In the genomic region with DNA sequence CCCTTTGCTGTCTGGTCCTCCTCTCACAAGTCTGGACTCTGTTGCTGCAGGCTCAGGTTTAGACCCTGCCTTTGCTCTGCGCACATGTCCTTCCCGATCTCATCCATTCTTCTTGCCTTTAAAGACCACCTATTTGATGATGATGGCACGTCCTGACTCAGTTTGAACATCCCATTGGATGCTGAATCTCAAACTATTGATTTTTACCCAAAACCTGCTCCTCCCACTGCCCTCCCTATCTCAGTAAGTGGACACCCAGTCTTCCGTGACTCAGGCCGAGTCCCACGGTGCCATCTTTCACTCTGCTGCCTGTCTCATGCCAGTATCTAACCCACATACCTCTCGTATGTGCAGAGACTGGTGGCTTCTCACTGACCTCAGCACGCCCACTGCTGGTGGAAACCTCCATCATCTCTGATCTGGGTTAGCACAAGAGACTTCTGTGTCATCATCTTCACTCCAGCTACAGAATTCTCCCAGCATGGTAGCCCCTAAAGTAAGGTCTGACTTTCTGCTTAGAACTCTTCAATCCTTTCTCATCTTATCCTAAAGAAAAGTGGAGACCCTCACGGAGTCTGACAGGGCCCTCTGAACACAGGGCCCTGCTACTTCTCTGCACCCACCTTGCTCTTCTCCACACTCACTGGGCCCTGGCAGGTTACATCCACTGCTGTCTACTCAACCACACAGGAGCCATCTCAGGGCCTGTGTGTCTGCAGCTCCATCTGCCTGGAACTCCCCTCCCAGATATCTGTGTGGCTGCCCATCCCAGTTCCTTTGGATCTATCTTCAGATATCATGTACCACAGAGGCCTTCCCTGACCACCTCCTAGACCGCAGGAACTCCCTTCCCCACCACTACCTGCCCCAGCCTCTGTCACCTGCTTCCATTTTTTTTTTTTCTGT, we compare ENCODE assay signal across 21 cellular contexts.
DNase-seq lines count a peak whose midpoint lies in the region; ATAC-seq and TF ChIP-seq lines count a peak whose summit lies in the region.
"Had no signal": no experiment of that assay in that cellular context is flagged by ENCODE, and none has a peak within 500 bp of the region (broad histone marks: within the 10 kb centered on the region; RNA-seq: fewer than 3 reads in every experiment).

No MANE protein-coding gene starts in this region.

- POLR2A ChIA-PET in HCT116 (lab: Charles Lee) = no interaction called here

- peak in 2 of 3 experiments; percentile 16 to 33; a peak in 2 of 6 replicates for TF ChIP-seq CTCF in HCT116 (IDR thresholded peaks at IDR 0.05 in 2 of 3, conservative IDR thresholded peaks at IDR 0.05 in 1 of 3; ENCODE audit: borderline replicate concordance in 1 of 3, insufficient read depth in 1 of 3, low read depth in 2 of 3, low read length in 2 of 3)
- peak; percentile 38 for TF ChIP-seq CTCF in VCaP (conservative IDR thresholded peaks at IDR 0.05)
- TF ChIP-seq CTCF in testis (IDR thresholded peaks at IDR 0.05) = no peak
- no peak for TF ChIP-seq CTCF in uterus (IDR thresholded peaks at IDR 0.05)

- ATAC-seq in activated naive CD8-positive, alpha-beta T cell treated with anti-CD3 and anti-CD28 coated beads, Interleukin-2, amount 50 U/mL, for 24 hours = peak; percentile 36
- ATAC-seq in HCT116 = peak; percentile 55; the same call in 1 of the 2 replicates
- ATAC-seq in stimulated activated naive CD8-positive, alpha-beta T cell treated with anti-CD3 and anti-CD28 coated beads, Interleukin-15, amount 100 ng/mL, for 72 hours = peak; percentile 26
- ATAC-seq: esophagus mucosa, heart right ventricle, upper lobe of right lung had no signal

- 0 out of 2 replicates have a peak, but pooled peaks have one; percentile 22 for TF ChIP-seq RAD21 in HCT116 (IDR thresholded peaks at IDR 0.05; ENCODE audit: low read depth)

- H3K36me3 Mint-ChIP-seq in activated naive CD8-positive, alpha-beta T cell treated with anti-CD3 and anti-CD28 coated beads, Interleukin-2, amount 50 U/mL, for 24 hours (ENCODE audit: low read depth) = peaks cover 2% of the 10 kb centered on the region
- H3K36me3 Mint-ChIP-seq in activated naive CD8-positive, alpha-beta T cell treated with anti-CD3 and anti-CD28 coated beads for 36 hours = peaks cover 4% of the 10 kb centered on the region

- no peak overlapping the region for H2AFZ ChIP-seq in HCT116 (ENCODE audit: low read depth, low read length, poor library complexity, severe bottlenecking)

- H3K4me1 Mint-ChIP-seq in activated naive CD8-positive, alpha-beta T cell treated with anti-CD3 and anti-CD28 coated beads, Interleukin-2, amount 50 U/mL, for 24 hours = no peaks in the 10 kb centered on the region
- no peaks in the 10 kb centered on the region for H3K4me1 Mint-ChIP-seq in activated naive CD8-positive, alpha-beta T cell treated with anti-CD3 and anti-CD28 coated beads for 36 hours
- no peaks in the 10 kb centered on the region for H3K4me1 Mint-ChIP-seq in stimulated activated naive CD8-positive, alpha-beta T cell treated with anti-CD3 and anti-CD28 coated beads, Interleukin-15, amount 100 ng/mL, for 72 hours
- H3K4me1 Mint-ChIP-seq: B cell had no signal

- H3K9me3 ChIP-seq in HCT116 (ENCODE audit: control insufficient read depth in 1 of 2, insufficient read depth in 1 of 2, low read depth in 1 of 2, low read length in 2 of 2) (no peaks in the 10 kb centered on the region), testis (no peaks in the 10 kb centered on the region), uterus (no peaks in the 10 kb centered on the region)
- H3K9me3 ChIP-seq: ascending aorta, upper lobe of right lung had no signal

- no peak for DNase-seq in activated naive CD8-positive, alpha-beta T cell treated with anti-CD3 and anti-CD28 coated beads, Interleukin-2, amount 50 U/mL, for 24 hours
- no peak for DNase-seq in activated naive CD8-positive, alpha-beta T cell treated with anti-CD3 and anti-CD28 coated beads for 36 hours
- no peak for DNase-seq in HCT116 (ENCODE audit: low read depth, low spot score)
- DNase-seq in stimulated activated naive CD8-positive, alpha-beta T cell treated with anti-CD3 and anti-CD28 coated beads, Interleukin-15, amount 100 ng/mL, for 72 hours = no peak
- DNase-seq in testis = no peak
- DNase-seq in DMS153 treated with DMSO at 0.1 percent for 48 hours (lab: John Stamatoyannopoulos, UW; ENCODE audit: unreplicated experiment) = no peak
- DNase-seq in uterus = no peak
- DNase-seq: heart right ventricle; kidney; midbrain; NCI-H187; NCI-H524; stimulated activated CD4-positive, alpha-beta T cell treated with anti-CD3 and anti-CD28 coated beads, Interleukin-4, amount 100 ng/mL, for 24 hours; upper lobe of right lung had no signal

- H3K27ac Mint-ChIP-seq in activated naive CD8-positive, alpha-beta T cell treated with anti-CD3 and anti-CD28 coated beads, Interleukin-2, amount 50 U/mL, for 24 hours = peak overlapping the region; percentile 27
- no peak overlapping the region for H3K27ac Mint-ChIP-seq in activated naive CD8-positive, alpha-beta T cell treated with anti-CD3 and anti-CD28 coated beads for 36 hours
- H3K27ac Mint-ChIP-seq in stimulated activated naive CD8-positive, alpha-beta T cell treated with anti-CD3 and anti-CD28 coated beads, Interleukin-15, amount 100 ng/mL, for 72 hours = no peak overlapping the region
- H3K27ac Mint-ChIP-seq: activated T-helper 2 cell treated with anti-CD3 and anti-CD28 coated beads, Interferon-gamma antibody, Interleukin-2, Interleukin-4, amounts not matched to agents 10 μg/mL and 5 μg/mL and 100 μg/mL, durations not matched to agents 14 hours and 24 hours and 36 hours; B cell; T-helper 1 cell treated with Interleukin-12 subunit alpha and Interleukin-12 subunit beta and Interleukin-4 antibody, amounts not matched to agents 30 μg/mL and 1 μg/mL, for 36 hours had no signal

- no peak for TF ChIP-seq POLR2A in HCT116 (IDR thresholded peaks at IDR 0.05; ENCODE audit: borderline replicate concordance, extremely low read depth, insufficient read depth, insufficient read length)
- no peak for TF ChIP-seq POLR2A in testis (IDR thresholded peaks at IDR 0.05)
- no peak for TF ChIP-seq POLR2A in uterus (IDR thresholded peaks at IDR 0.05)

- H3K4me3 Mint-ChIP-seq in activated naive CD8-positive, alpha-beta T cell treated with anti-CD3 and anti-CD28 coated beads, Interleukin-2, amount 50 U/mL, for 24 hours = no peak overlapping the region
- H3K4me3 Mint-ChIP-seq in activated naive CD8-positive, alpha-beta T cell treated with anti-CD3 and anti-CD28 coated beads for 36 hours = no peak overlapping the region
- no peak overlapping the region for H3K4me3 Mint-ChIP-seq in stimulated activated naive CD8-positive, alpha-beta T cell treated with anti-CD3 and anti-CD28 coated beads, Interleukin-15, amount 100 ng/mL, for 72 hours
- H3K4me3 Mint-ChIP-seq: B cell; T-helper 1 cell treated with Interleukin-12 subunit alpha and Interleukin-12 subunit beta and Interleukin-4 antibody, amounts not matched to agents 30 μg/mL and 1 μg/mL, for 36 hours had no signal

- no peak overlapping the region for H3K4me3 ChIP-seq in HCT116 (replicated peaks in 1 of 2; ENCODE audit: low read depth in 1 of 2, low read length in 2 of 2)
- no peak overlapping the region for H3K4me3 ChIP-seq in testis
- H3K4me3 ChIP-seq in uterus = no peak overlapping the region
- H3K4me3 ChIP-seq: ascending aorta, coronary artery, heart right ventricle, upper lobe of right lung had no signal

- CTCF ChIA-PET in HCT116 (lab: Charles Lee) = no interaction called here

- no peaks in the 10 kb centered on the region for H4K20me1 ChIP-seq in HCT116 (ENCODE audit: insufficient read depth)

- no peak overlapping the region for H3K4me2 ChIP-seq in HCT116 (ENCODE audit: low read length)

- no peaks in the 10 kb centered on the region for H3K36me3 ChIP-seq in HCT116 (ENCODE audit: control insufficient read depth in 1 of 2, insufficient read depth in 2 of 2, low read length in 2 of 2)
- no peaks in the 10 kb centered on the region for H3K36me3 ChIP-seq in testis (ENCODE audit: low read depth, missing control alignments)
- no peaks in the 10 kb centered on the region for H3K36me3 ChIP-seq in uterus
- H3K36me3 ChIP-seq: ascending aorta, heart right ventricle, upper lobe of right lung had no signal

- BruUV-seq in HCT116 (replicated peaks; lab: Mats Ljungman, UMichigan) = no TSS peak

- intact Hi-C loops in HCT116 (cut with micrococcal nuclease) = no loop called here
- intact Hi-C loops in testis (cut with DNase I; ENCODE audit: low total_unique reads) = no loop called here
- intact Hi-C loops in uterus (cut with DNase I; ENCODE audit: low total_unique reads) = no loop called here

- WGBS in testis, 2 donors = 94 to 95% methylated on average over 10 of the region's 10 CpGs

- no peaks in the 10 kb centered on the region for H3K27me3 Mint-ChIP-seq in activated naive CD8-positive, alpha-beta T cell treated with anti-CD3 and anti-CD28 coated beads, Interleukin-2, amount 50 U/mL, for 24 hours
- H3K27me3 Mint-ChIP-seq in activated naive CD8-positive, alpha-beta T cell treated with anti-CD3 and anti-CD28 coated beads for 36 hours = no peaks in the 10 kb centered on the region
- no peaks in the 10 kb centered on the region for H3K27me3 Mint-ChIP-seq in stimulated activated naive CD8-positive, alpha-beta T cell treated with anti-CD3 and anti-CD28 coated beads, Interleukin-15, amount 100 ng/mL, for 72 hours
- H3K27me3 Mint-ChIP-seq: B cell had no signal

- H3K27ac ChIP-seq in HCT116 (ENCODE audit: low read depth, low read length) (no peak overlapping the region), VCaP (no peak overlapping the region), testis (no peak overlapping the region), uterus (no peak overlapping the region)
- H3K27ac ChIP-seq: ascending aorta, coronary artery, heart right ventricle, upper lobe of right lung had no signal

- no peak overlapping the region for H3K9ac ChIP-seq in HCT116 (ENCODE audit: low read length)

- peaks cover 11% of the 10 kb centered on the region for H3K9me3 Mint-ChIP-seq in activated naive CD8-positive, alpha-beta T cell treated with anti-CD3 and anti-CD28 coated beads, Interleukin-2, amount 50 U/mL, for 24 hours
- H3K9me3 Mint-ChIP-seq in activated naive CD8-positive, alpha-beta T cell treated with anti-CD3 and anti-CD28 coated beads for 36 hours = peaks cover 12% of the 10 kb centered on the region
- peaks cover 11 to 32% of the 10 kb centered on the region in 2 donors for H3K9me3 Mint-ChIP-seq in stimulated activated naive CD8-positive, alpha-beta T cell treated with anti-CD3 and anti-CD28 coated beads, Interleukin-15, amount 100 ng/mL, for 72 hours

- RAD21 ChIA-PET in HCT116 (lab: Charles Lee; ENCODE audit: low non-redundant PET in 1 of 2, low total read pairs in 2 of 2, uncharacterized antibody in 2 of 2, unreplicated experiment in 2 of 2) = no interaction called here

- H3K27me3 ChIP-seq in HCT116 (ENCODE audit: insufficient read depth, low read length) = no peaks in the 10 kb centered on the region
- no peaks in the 10 kb centered on the region for H3K27me3 ChIP-seq in testis
- H3K27me3 ChIP-seq in uterus = no peaks in the 10 kb centered on the region
- H3K27me3 ChIP-seq: ascending aorta, heart right ventricle, upper lobe of right lung had no signal

- H3K79me2 ChIP-seq in HCT116 (ENCODE audit: insufficient read depth, low read length) = no peaks in the 10 kb centered on the region

- H3K4me1 ChIP-seq in HCT116 (ENCODE audit: control insufficient read depth in 1 of 2, insufficient read depth in 2 of 2, low read length in 2 of 2) = no peaks in the 10 kb centered on the region
- H3K4me1 ChIP-seq in testis = no peaks in the 10 kb centered on the region
- H3K4me1 ChIP-seq in uterus = no peaks in the 10 kb centered on the region
- H3K4me1 ChIP-seq: ascending aorta, heart right ventricle, upper lobe of right lung had no signal

- H3K9me2 ChIP-seq in HCT116 (ENCODE audit: insufficient read depth) = no peaks in the 10 kb centered on the region

Comparison
In these comparisons a context has a peak if more than half of its experiments do, and no peak if none do; other contexts are left out.
1. CTCF ChIP-seq: peak in HCT116 (2 of 3) and VCaP (single experiment); none in testis (0 of 3) and uterus (0 of 4).
2. Peak in every context shown above with its lines, with median percentiles within 50 percentile points of each other: ATAC-seq.